In the genomic region with DNA sequence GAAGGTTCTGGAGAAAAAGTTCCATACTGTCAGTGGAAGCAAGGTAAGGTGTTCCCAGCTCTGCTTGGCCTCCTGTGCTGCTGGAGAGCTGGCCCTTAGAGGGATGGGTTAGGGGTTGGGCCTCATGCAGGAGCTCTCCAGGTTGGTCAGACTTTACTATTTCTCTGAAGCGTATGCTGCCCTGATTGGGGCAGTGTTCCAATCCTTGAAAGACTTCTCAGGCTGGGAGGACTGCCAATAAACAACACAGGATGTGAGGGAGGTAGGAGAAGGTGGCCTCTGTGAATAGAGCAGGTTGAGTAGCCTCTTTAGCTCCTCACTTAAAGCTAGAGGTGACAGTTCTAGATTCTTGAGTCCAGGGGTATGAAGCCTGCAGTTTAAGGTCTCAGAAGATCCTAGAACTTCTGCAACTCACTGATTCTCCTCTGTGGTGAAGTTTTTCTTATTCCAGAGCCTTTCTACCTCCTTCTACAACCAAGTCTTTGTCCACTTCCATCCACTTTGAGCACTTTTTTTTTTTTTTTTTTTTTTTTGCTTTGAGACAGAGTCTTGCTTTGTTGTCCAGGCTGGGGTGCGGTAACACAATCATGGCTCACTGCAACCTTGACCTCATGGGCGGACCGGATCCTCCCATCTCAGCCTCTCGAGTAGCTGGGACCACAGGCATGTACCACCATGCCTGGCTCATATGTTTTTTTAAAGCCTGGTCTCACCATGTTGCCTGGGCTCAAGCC, we compare ENCODE assay signal across 9 cellular contexts. TPM values are rescaled to one million over a fixed set of nuclear protein-coding genes. Genes with fewer than 3 reads are reported as not detected.
DNase-seq lines count a peak whose midpoint lies in the region; ATAC-seq and TF ChIP-seq lines count a peak whose summit lies in the region.
"Had no signal": no experiment of that assay in that cellular context is flagged by ENCODE, and none has a peak within 500 bp of the region (broad histone marks: within the 10 kb centered on the region; RNA-seq: fewer than 3 reads in every experiment).

No MANE protein-coding gene starts in this region.

- no peak overlapping the region for H2BK20ac ChIP-seq in H9 (ENCODE audit: low read depth, low read length, poor library complexity, severe bottlenecking)

- no peak overlapping the region for H2BK15ac ChIP-seq in H9 (ENCODE audit: low read depth, low read length)

- H2BK120ac ChIP-seq in H9 (ENCODE audit: low read depth, low read length, poor library complexity, severe bottlenecking), result no peak overlapping the region

- no peaks in the 10 kb centered on the region for H4K20me1 ChIP-seq in H9 (ENCODE audit: control insufficient read depth, insufficient read depth, insufficient read length)

- H3K56ac ChIP-seq in H9 (ENCODE audit: insufficient read length, low read depth, low read length), result no peak overlapping the region

- no CpG with 5 or more reads among the region's 5 CpGs for WGBS in H9 (ENCODE audit: extremely low coverage, insufficient read length, low lambda C conversion rate)

- H3K36me3 Mint-ChIP-seq in H9 (ENCODE audit: insufficient read depth in 1 of 3, low read depth in 3 of 3), result peaks cover 59 to 74% (median 70%) of the 10 kb centered on the region in 3 experiments

- H3K9me3 ChIP-seq in H9 (ENCODE audit: control insufficient read depth, low read depth, low read length) (no peaks in the 10 kb centered on the region), SK-N-MC (ENCODE audit: low read depth, low read length) (no peaks in the 10 kb centered on the region)
- H3K9me3 ChIP-seq: HAP-1 had no signal

- H3K27ac Mint-ChIP-seq in H9, result peak overlapping the region; percentile 46 to 91 (median 64); a peak in 4 of 7 replicates

- no peak overlapping the region for H3K18ac ChIP-seq in H9 (ENCODE audit: insufficient read length, low read depth, low read length)

- DNase-seq in H9 (no peak), SK-N-MC (ENCODE audit: low read depth, low spot score) (no peak), fibroblast of mammary gland (ENCODE audit: low read depth) (peak; percentile 67), renal cortical epithelial cell (ENCODE audit: low read depth) (peak; percentile 72), middle frontal gyrus (ENCODE audit: extremely low spot score, low spot score) (no peak)
- no peak for DNase-seq in activated CD4-positive, alpha-beta T cell treated with anti-CD3 and anti-CD28 coated beads, Interleukin-2, amount 50 U/mL, for 1 hour

- H3K27ac ChIP-seq in H9 (ENCODE audit: insufficient read length, low read depth, low read length) (no peak overlapping the region), SK-N-MC (0 out of 2 replicates have a peak overlapping the region, but pooled peaks have one; percentile 7)

- H3K14ac ChIP-seq in H9 (ENCODE audit: insufficient read depth, low read length), result no peak overlapping the region

- H2AK5ac ChIP-seq in H9 (ENCODE audit: insufficient read length, low read length), result no peak overlapping the region

- H3K79me2 ChIP-seq in H9 (ENCODE audit: insufficient read depth, low read length), result peaks cover 23% of the 10 kb centered on the region

- H3K79me1 ChIP-seq in H9 (ENCODE audit: insufficient read depth, low read depth, low read length, poor library complexity, severe bottlenecking), result peaks cover 9% of the 10 kb centered on the region

- H3K9me3 Mint-ChIP-seq in H9, result peaks cover 2% of the 10 kb centered on the region in 2 experiments; a peak in 3 of 5 replicates

- H3K4me3 ChIP-seq in SK-N-MC (peak overlapping the region; percentile 24; the same call in 1 of the 2 replicates), fibroblast of mammary gland (ENCODE audit: control insufficient read depth, low read depth, low read length) (no peak overlapping the region)

- no peak overlapping the region for H3K23ac ChIP-seq in H9 (ENCODE audit: insufficient read length, low read depth, low read length)

- H3K4me3 Mint-ChIP-seq in H9, result peak overlapping the region; percentile 75 to 86

- TF ChIP-seq CTCF in H9 (conservative IDR thresholded peaks at IDR 0.05), result no peak
- no peak for TF ChIP-seq CTCF in fibroblast of mammary gland (conservative IDR thresholded peaks at IDR 0.05; ENCODE audit: control insufficient read depth, insufficient read depth, low read depth, low read length)

- no peak overlapping the region for H4K8ac ChIP-seq in H9 (replicated peaks; ENCODE audit: insufficient read length, low read depth, low read length)

- no peak overlapping the region for H4K91ac ChIP-seq in H9 (ENCODE audit: insufficient read length, low read depth, low read length)

- H2BK5ac ChIP-seq in H9 (ENCODE audit: insufficient read length, low read length), result no peak overlapping the region

- H3K27me3 Mint-ChIP-seq in H9 (ENCODE audit: low read depth), result peaks cover 13% of the 10 kb centered on the region

- H3K4me1 ChIP-seq in H9 (ENCODE audit: insufficient read depth, low read length), result no peaks in the 10 kb centered on the region; the same call in 1 of the 2 replicates

- no peaks in the 10 kb centered on the region for H3K27me3 ChIP-seq in H9 (ENCODE audit: insufficient read depth, low read length)

- peaks cover 72% of the 10 kb centered on the region for H3K36me3 ChIP-seq in SK-N-MC (ENCODE audit: insufficient read depth, low read length)

- no peak overlapping the region for H2AFZ ChIP-seq in H9 (ENCODE audit: low read length)

- H3K4ac ChIP-seq in H9 (ENCODE audit: low read depth, low read length), result no peak overlapping the region

- H3K9ac ChIP-seq in H9 (ENCODE audit: extremely low read depth, insufficient read length, low read length) (no peak overlapping the region), SK-N-MC (ENCODE audit: insufficient read length) (no peak overlapping the region)

- peak overlapping the region; percentile 19 for H3K4me2 ChIP-seq in H9 (ENCODE audit: insufficient read depth, insufficient read length, low read length)

- H3K4me1 Mint-ChIP-seq in H9, result peaks cover 14 to 34% of the 10 kb centered on the region in 2 experiments

- H3T11ph ChIP-seq in H9 (ENCODE audit: low read length), result no peak overlapping the region

- peaks cover 10% of the 10 kb centered on the region for H3K23me2 ChIP-seq in H9 (ENCODE audit: insufficient read length, low read depth, low read length, poor library complexity, severe bottlenecking)

- ATAC-seq in HG02642 (IDR thresholded peaks at IDR 0.05; ENCODE audit: poor library complexity, unreplicated experiment), result no peak
- ATAC-seq in HG03025 (IDR thresholded peaks at IDR 0.05; ENCODE audit: low FRiP score, unreplicated experiment), result no peak

- no peak overlapping the region for H2BK12ac ChIP-seq in H9 (ENCODE audit: insufficient read length, low read depth, low read length)

- no peak overlapping the region for H4K5ac ChIP-seq in H9 (ENCODE audit: insufficient read length, low read depth, low read length)

RNA-seq across cellular contexts. Expression of a gene that starts 3.0 kb away (rescaled TPM):
- total RNA-seq in H9 (2021), result 547 and 557 TPM in 2 replicates
- total RNA-seq in renal cortical epithelial cell, result 51.1 and 56.9 TPM in 2 replicates

RNA-seq across cellular contexts. Expression of a gene that starts 20.2 kb away (rescaled TPM):
- not detected in 2 replicates for total RNA-seq in H9 (2021)
- not detected in 2 replicates for total RNA-seq in renal cortical epithelial cell

RNA-seq across cellular contexts. Expression of a gene that starts 25.3 kb away (rescaled TPM):
- 40.9 and 48.8 TPM in 2 replicates for total RNA-seq in H9 (2021)
- 27.5 and 27.6 TPM in 2 replicates for total RNA-seq in renal cortical epithelial cell

RNA-seq across cellular contexts. Expression of a gene that starts 53.7 kb away (rescaled TPM):
- total RNA-seq in H9 (2021) (232 and 240 TPM in 2 replicates), renal cortical epithelial cell (146 and 242 TPM in 2 replicates)

Comparison
In these comparisons a context has a peak if more than half of its experiments do, and no peak if none do; other contexts are left out.
1. DNase-seq: peak in fibroblast of mammary gland (single experiment) and renal cortical epithelial cell (single experiment); none in H9 (single experiment), SK-N-MC (single experiment), middle frontal gyrus (single experiment) and activated CD4-positive, alpha-beta T cell treated with anti-CD3 and anti-CD28 coated beads, Interleukin-2, amount 50 U/mL, for 1 hour (single experiment).